2 cellular contexts compared by ENCODE assay signal in genomic region chr1:192493584-192493983, GRCh38.
TF ChIP-seq lines count a peak whose summit lies in the region.

No MANE protein-coding gene starts in this region.

TF ChIP-seq in HepG2, 621 proteins besides CTCF, POLR2A, EP300 and RAD21 (continued from another document):
- TF ChIP-seq MAFK (conservative IDR thresholded peaks at IDR 0.05 in 1 of 2, IDR thresholded peaks at IDR 0.05 in 1 of 2; ENCODE audit: low read length in 2 of 2) (peak in 1 of 2 experiments; percentile 58; a peak in 1 of 4 replicates), ZNF562 (CRISPR knock-in tag; IDR thresholded peaks at IDR 0.05; ENCODE audit: borderline replicate concordance) (no peak), CENPBD1 (CRISPR knock-in tag; IDR thresholded peaks at IDR 0.05; ENCODE audit: borderline replicate concordance, low read depth) (no peak), FOSL1 (CRISPR knock-in tag; IDR thresholded peaks at IDR 0.05; ENCODE audit: borderline replicate concordance) (no peak), ZNF121 (CRISPR knock-in tag; IDR thresholded peaks at IDR 0.05) (no peak), MAFF (IDR thresholded peaks at IDR 0.05; ENCODE audit: low read depth, low read length) (peak; percentile 38; the same call in 1 of the 2 replicates), NFIB (CRISPR knock-in tag; IDR thresholded peaks at IDR 0.05; ENCODE audit: borderline replicate concordance) (no peak), TEF (CRISPR knock-in tag; IDR thresholded peaks at IDR 0.05) (no peak), GRHL1 (CRISPR knock-in tag; conservative IDR thresholded peaks at IDR 0.05) (no peak), ARID3A (IDR thresholded peaks at IDR 0.05; ENCODE audit: low read depth, low read length) (no peak)

TF ChIP-seq in K562, 482 proteins besides CTCF, POLR2A, EP300 and RAD21 (continued from another document):
- no peak for TF ChIP-seq CEBPG (CRISPR knock-in tag; IDR thresholded peaks at IDR 0.05)
- peak in 1 of 2 experiments; percentile 53; a peak in 1 of 4 replicates for TF ChIP-seq CEBPG (tag; conservative IDR thresholded peaks at IDR 0.05 in 1 of 2, IDR thresholded peaks at IDR 0.05 in 1 of 2)
- no peak for TF ChIP-seq ZNF41 (CRISPR knock-in tag; conservative IDR thresholded peaks at IDR 0.05)
- TF ChIP-seq ZNF316 (IDR thresholded peaks at IDR 0.05): peak; percentile 56
- TF ChIP-seq ELF2 (CRISPR knock-in tag; IDR thresholded peaks at IDR 0.05): no peak
- no peak for TF ChIP-seq PRDM10 (IDR thresholded peaks at IDR 0.05; ENCODE audit: partially characterized antibody)
